ENCODE assay signal across 8 cellular contexts in the genomic region with DNA sequence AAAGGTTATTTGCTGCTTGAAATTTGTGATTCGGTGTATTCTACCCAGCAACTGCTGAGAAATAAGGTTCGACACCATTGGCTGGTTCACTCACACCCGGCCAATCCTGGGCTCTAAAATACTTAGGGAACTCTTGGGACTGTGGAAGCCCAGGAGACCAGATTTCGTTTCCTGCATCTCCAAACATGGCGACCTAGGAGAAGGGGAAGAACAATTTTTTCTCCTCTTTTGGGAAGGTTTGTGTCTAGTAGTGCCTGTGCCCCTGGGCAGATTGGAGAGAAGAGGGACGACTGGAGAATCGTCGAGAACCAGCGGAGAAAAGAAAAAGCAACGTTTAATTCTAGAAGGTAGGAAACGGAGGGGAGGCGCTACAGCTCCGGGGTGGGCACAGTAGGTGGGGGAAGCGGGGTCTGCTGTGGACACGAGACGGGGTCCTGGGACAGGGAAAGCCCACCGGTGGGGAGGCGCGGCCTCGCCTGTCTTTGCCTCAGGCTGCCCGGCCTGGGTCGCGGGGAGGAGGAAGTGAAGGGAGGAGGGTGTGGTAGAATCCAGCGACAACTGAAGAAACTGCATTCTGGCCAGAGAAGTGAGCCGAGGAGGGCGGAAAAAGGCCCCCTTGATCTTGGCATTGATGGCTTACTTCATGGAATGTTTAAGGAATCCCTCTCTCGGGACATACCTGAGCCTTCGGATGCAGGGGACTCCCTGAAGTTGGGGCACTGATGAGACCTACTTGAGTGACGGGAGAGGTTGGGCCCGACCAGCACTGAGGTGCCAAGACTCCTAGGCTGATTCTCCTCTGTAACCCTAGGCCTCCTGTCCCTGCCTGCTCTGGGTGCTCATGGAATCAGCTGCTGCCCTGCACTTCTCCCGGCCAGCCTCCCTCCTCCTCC. TPM values are rescaled to one million over a fixed set of nuclear protein-coding genes. Genes with fewer than 3 reads are reported as not detected.
DNase-seq lines count a peak whose midpoint lies in the region; ATAC-seq and FAIRE-seq lines count a peak whose summit lies in the region.

BTN2A1 (plus strand) TSS at position 160 of the 893 bp plus-strand sequence; CDS start at position 842, 682 bp downstream.

- CTCF ChIA-PET in activated CD8-positive, alpha-beta memory T cell treated with anti-CD3 and anti-CD28 coated beads, Interleukin-2, amount 10 ng/mL, durations not matched to agents 7 days and 5 days (lab: Charles Lee): interaction anchor here (1.3 kb wide), 1 partner anchor 38 kb away, joined by 4 read pairs; no protein-coding TSS in a partner anchor

- H2BK15ac ChIP-seq in mesendoderm (replicated peaks; ENCODE audit: low read depth): no peak within 1 kb of the TSS

- H3K23ac ChIP-seq in mesendoderm (ENCODE audit: low read length): no peak within 1 kb of the TSS

- WGBS in mesendoderm (ENCODE audit: extremely low coverage, insufficient coverage, low lambda C conversion rate): no CpG with 5 or more reads among the region's 31 CpGs

- no peaks in the 10 kb centered on the region for H3K27me3 Mint-ChIP-seq in activated CD8-positive, alpha-beta memory T cell treated with anti-CD3 and anti-CD28 coated beads, Interleukin-2, amount 10 ng/mL, durations not matched to agents 7 days and 5 days

- H3K79me2 ChIP-seq in mesendoderm (ENCODE audit: control insufficient read depth, insufficient read depth, low read length): peaks cover 2% of the 10 kb centered on the region

- peaks cover 46% of the 10 kb centered on the region for H3K4me1 Mint-ChIP-seq in activated CD8-positive, alpha-beta memory T cell treated with anti-CD3 and anti-CD28 coated beads, Interleukin-2, amount 10 ng/mL, durations not matched to agents 7 days and 5 days

- H3K36me3 Mint-ChIP-seq in activated CD8-positive, alpha-beta memory T cell treated with anti-CD3 and anti-CD28 coated beads, Interleukin-2, amount 10 ng/mL, durations not matched to agents 7 days and 5 days: peaks cover 31% of the 10 kb centered on the region

- H2BK120ac ChIP-seq in mesendoderm (ENCODE audit: low read depth, low read length): no peak within 1 kb of the TSS

- peaks cover 8% of the 10 kb centered on the region for H3K79me1 ChIP-seq in mesendoderm (ENCODE audit: low read length)

- peak within 1 kb of the TSS; percentile 47 for H3K4me2 ChIP-seq in mesendoderm (ENCODE audit: low read length)

- peak within 1 kb of the TSS; percentile 89 for H3K4me3 Mint-ChIP-seq in activated CD8-positive, alpha-beta memory T cell treated with anti-CD3 and anti-CD28 coated beads, Interleukin-2, amount 10 ng/mL, durations not matched to agents 7 days and 5 days

- H2BK5ac ChIP-seq in mesendoderm (ENCODE audit: low read length): peak within 1 kb of the TSS; percentile 81

- peak within 1 kb of the TSS; percentile 89 for H4K8ac ChIP-seq in mesendoderm (ENCODE audit: low read depth, low read length)

- H3K18ac ChIP-seq in mesendoderm (ENCODE audit: low read length): peak within 1 kb of the TSS; percentile 33

- peak within 1 kb of the TSS; percentile 92 for H3K27ac Mint-ChIP-seq in activated CD8-positive, alpha-beta memory T cell treated with anti-CD3 and anti-CD28 coated beads, Interleukin-2, amount 10 ng/mL, durations not matched to agents 7 days and 5 days

- H3K4me3 ChIP-seq in NT2/D1 (ENCODE audit: insufficient read length, low read depth) (peak within 1 kb of the TSS; percentile 73), mesendoderm (ENCODE audit: low read length) (peak within 1 kb of the TSS; percentile 93)

- H3K9me3 Mint-ChIP-seq in activated CD8-positive, alpha-beta memory T cell treated with anti-CD3 and anti-CD28 coated beads, Interleukin-2, amount 10 ng/mL, durations not matched to agents 7 days and 5 days (ENCODE audit: low read depth): no peaks in the 10 kb centered on the region

- H4K5ac ChIP-seq in mesendoderm (ENCODE audit: low read length): no peak within 1 kb of the TSS

- no peak within 1 kb of the TSS for H3K4ac ChIP-seq in mesendoderm (ENCODE audit: low read depth, low read length)

- ATAC-seq in GM21390 (IDR thresholded peaks at IDR 0.05; ENCODE audit: unreplicated experiment): peak; percentile 97
- peak; percentile 98 for ATAC-seq in activated CD8-positive, alpha-beta memory T cell treated with anti-CD3 and anti-CD28 coated beads, Interleukin-2, amount 10 ng/mL, durations not matched to agents 7 days and 5 days

- H2AK5ac ChIP-seq in mesendoderm (ENCODE audit: low read length): no peak within 1 kb of the TSS

- peak within 1 kb of the TSS; percentile 96 for H3K56ac ChIP-seq in mesendoderm (ENCODE audit: low read length)

- in situ Hi-C loops in Caki2 (cut with HindIII; ENCODE audit: low pct_unique_long_range_greater_than_20kb, low sequenced_read_pairs): no loop called here

- peaks cover 37% of the 10 kb centered on the region for H3K36me3 ChIP-seq in NT2/D1 (ENCODE audit: insufficient read depth, insufficient read length, low read length)
- H3K36me3 ChIP-seq in mesendoderm (ENCODE audit: control insufficient read depth, insufficient read depth, low read length): no peaks in the 10 kb centered on the region

- peak; percentile 88 for DNase-seq in Caki2 (ENCODE audit: low read depth)
- peak; percentile 92 for DNase-seq in HTR-8/SVneo (ENCODE audit: insufficient read length, low spot score)
- DNase-seq in NT2/D1 (ENCODE audit: low read depth, low spot score): peak; percentile 74
- DNase-seq in activated CD8-positive, alpha-beta memory T cell treated with anti-CD3 and anti-CD28 coated beads, Interleukin-2, amount 10 ng/mL, durations not matched to agents 7 days and 5 days: peak; percentile 83
- peak; percentile 98 for DNase-seq in mesendoderm
- peak; percentile 27 for DNase-seq in stimulated activated CD8-positive, alpha-beta memory T cell treated with anti-CD3 and anti-CD28 coated beads, Interleukin-12 subunit alpha, Interleukin-12 subunit beta, amount 100 ng/mL, for 4 hours (ENCODE audit: low read depth)

- peaks cover 2% of the 10 kb centered on the region for H3K4me1 ChIP-seq in NT2/D1 (ENCODE audit: insufficient read depth, insufficient read length)
- H3K4me1 ChIP-seq in mesendoderm (ENCODE audit: control insufficient read depth, low read depth, low read length): no peaks in the 10 kb centered on the region

- FAIRE-seq in HTR-8/SVneo (lab: Jason Lieb, UNC) (no peak), endometrium (lab: Jason Lieb, UNC) (peak; percentile 96)

- no peaks in the 10 kb centered on the region for H3K9me3 ChIP-seq in NT2/D1 (ENCODE audit: insufficient read depth, low read length)

- peak within 1 kb of the TSS; percentile 7 for H3K27ac ChIP-seq in mesendoderm (ENCODE audit: low read depth, low read length)

- H3K9ac ChIP-seq in NT2/D1 (ENCODE audit: insufficient read length, low read depth): peak within 1 kb of the TSS; percentile 83
- H3K9ac ChIP-seq in mesendoderm (ENCODE audit: low read length): peak within 1 kb of the TSS; percentile 94

- no peaks in the 10 kb centered on the region for H3K27me3 ChIP-seq in NT2/D1 (ENCODE audit: insufficient read depth, insufficient read length)
- no peaks in the 10 kb centered on the region for H3K27me3 ChIP-seq in mesendoderm (ENCODE audit: insufficient read depth, low read length, poor library complexity)

RNA-seq across cellular contexts. Expression of gene BTN2A1, which starts in this region (rescaled TPM):
- 14.1 and 20.3 TPM in 2 replicates for total RNA-seq in Caki2 (2014; rRNA removed; shearing (Covaris generic); ENCODE audit: low replicate concordance)
- 10 to 100 TPM; 25.1 to 26.5 TPM for total RNA-seq in activated CD8-positive, alpha-beta memory T cell treated with anti-CD3 and anti-CD28 coated beads, Interleukin-2, amount 10 ng/mL, durations not matched to agents 7 days and 5 days
- polyA plus RNA-seq in mesendoderm (2013, experiment 1 of 2): 8.8 TPM
- polyA plus RNA-seq in mesendoderm (2013, experiment 2 of 2): 8.8 TPM

Comparison
In these comparisons a context has a peak if more than half of its experiments do, and no peak if none do; other contexts are left out.
1. Peak in every context shown above with its lines: DNase-seq, ATAC-seq, H3K4me3 ChIP-seq and H3K27ac ChIP-seq.
2. DNase-seq: peak in every context shown above with its lines; median percentile 98 in mesendoderm; 92 in HTR-8/SVneo; 88 in Caki2; 83 in activated CD8-positive, alpha-beta memory T cell treated with anti-CD3 and anti-CD28 coated beads, Interleukin-2, amount 10 ng/mL, durations not matched to agents 7 days and 5 days; 74 in NT2/D1; 27 in stimulated activated CD8-positive, alpha-beta memory T cell treated with anti-CD3 and anti-CD28 coated beads, Interleukin-12 subunit alpha, Interleukin-12 subunit beta, amount 100 ng/mL, for 4 hours.